Comparison of ENCODE assay signal across 10 cellular contexts in genomic region chr17:47279062-47279801, GRCh38. TPM values are rescaled to one million over a fixed set of nuclear protein-coding genes. Genes with fewer than 3 reads are reported as not detected.
A peak's percentile ranks its signal among the peaks of the same experiment; 100 is the strongest.
DNase-seq lines count a peak whose midpoint lies in the region; ATAC-seq, FAIRE-seq and TF ChIP-seq lines count a peak whose summit lies in the region.
"Had no signal": no experiment of that assay in that cellular context is flagged by ENCODE, and none has a peak within 500 bp of the region (broad histone marks: within the 10 kb centered on the region; RNA-seq: fewer than 3 reads in every experiment).

No MANE protein-coding gene starts in this region.

- H3K4me3 ChIP-seq in AG04449 (ENCODE audit: low read depth, low read length) (no peak overlapping the region), astrocyte of the cerebellum (ENCODE audit: low read depth, low read length) (no peak overlapping the region), kidney (ENCODE audit: low read length in 2 of 2) (no peak overlapping the region), stomach smooth muscle (ENCODE audit: low read length in 2 of 2) (peak overlapping the region in 1 of 2 donors; percentile 29)

- intact Hi-C loops in kidney (cut with DNase I), result no loop called here
- intact Hi-C loops in activated naive CD4-positive, alpha-beta T cell treated with anti-CD3 and anti-CD28 coated beads for 36 hours (cut with micrococcal nuclease), result no loop called here

- no peaks in the 10 kb centered on the region for H3K36me3 Mint-ChIP-seq in activated naive CD4-positive, alpha-beta T cell treated with anti-CD3 and anti-CD28 coated beads for 36 hours (ENCODE audit: low read depth)

- H3K4me1 Mint-ChIP-seq in activated naive CD4-positive, alpha-beta T cell treated with anti-CD3 and anti-CD28 coated beads for 36 hours (ENCODE audit: low read depth), result no peaks in the 10 kb centered on the region

- no peak overlapping the region for H3K4me3 Mint-ChIP-seq in activated naive CD4-positive, alpha-beta T cell treated with anti-CD3 and anti-CD28 coated beads for 36 hours
- H3K4me3 Mint-ChIP-seq: central memory CD8-positive, alpha-beta T cell had no signal

- peak overlapping the region in 1 of 2 donors; percentile 53 for H3K9ac ChIP-seq in kidney (ENCODE audit: low read length in 2 of 2)
- H3K9ac ChIP-seq in stomach smooth muscle (ENCODE audit: low read length in 2 of 2), result peak overlapping the region; percentile 50 to 72

- POLR2A ChIA-PET in AG04449 (lab: Yijun Ruan, JAX), result interaction anchor here (0.7 to 0.8 kb wide), 3 partner anchors 15 to 1887 kb away, joined by 3 to 4 read pairs (median 3); no protein-coding TSS in a partner anchor

- TF ChIP-seq CTCF in AG04449 (IDR thresholded peaks at IDR 0.05; ENCODE audit: insufficient read depth, low read length, missing control alignments), result peak; percentile 39
- peak; percentile 43 for TF ChIP-seq CTCF in astrocyte of the cerebellum (IDR thresholded peaks at IDR 0.05; ENCODE audit: low read depth, low read length, missing control alignments)
- TF ChIP-seq CTCF in kidney (IDR thresholded peaks at IDR 0.05; ENCODE audit: borderline replicate concordance, extremely low read depth, insufficient read depth), result no peak

- H3K27ac ChIP-seq in kidney (ENCODE audit: low read depth in 2 of 2, low read length in 2 of 2), result peak overlapping the region; percentile 87 to 93
- peak overlapping the region; percentile 98 for H3K27ac ChIP-seq in stomach smooth muscle (ENCODE audit: low read length)

- in situ Hi-C loops in astrocyte of the cerebellum (cut with HindIII; ENCODE audit: low sequenced_read_pairs), result no loop called here

- H3K27me3 Mint-ChIP-seq in activated naive CD4-positive, alpha-beta T cell treated with anti-CD3 and anti-CD28 coated beads for 36 hours (ENCODE audit: low read depth), result no peaks in the 10 kb centered on the region

- H3K9me3 Mint-ChIP-seq in activated naive CD4-positive, alpha-beta T cell treated with anti-CD3 and anti-CD28 coated beads for 36 hours, result no peaks in the 10 kb centered on the region
- H3K9me3 Mint-ChIP-seq: central memory CD8-positive, alpha-beta T cell had no signal

- DNase-seq in AG04449 (ENCODE audit: low read depth, low spot score) (peak; percentile 94), astrocyte of the cerebellum (ENCODE audit: low read depth) (peak; percentile 99), kidney (peak; percentile 87)
- no peak for DNase-seq in activated naive CD4-positive, alpha-beta T cell treated with anti-CD3 and anti-CD28 coated beads, Interleukin-2, amount 50 U/mL, for 16 hours
- no peak for DNase-seq in activated naive CD4-positive, alpha-beta T cell treated with anti-CD3 and anti-CD28 coated beads for 36 hours

- ATAC-seq in GM19452 (IDR thresholded peaks at IDR 0.05; ENCODE audit: unreplicated experiment) (peak; percentile 82), HG03571 (IDR thresholded peaks at IDR 0.05; ENCODE audit: unreplicated experiment) (peak; percentile 68)

- H3K27ac Mint-ChIP-seq in activated naive CD4-positive, alpha-beta T cell treated with anti-CD3 and anti-CD28 coated beads for 36 hours, result no peak overlapping the region

- CTCF ChIA-PET in AG04449 (lab: Yijun Ruan, JAX), result interaction anchor here (1.1 kb wide), 1 partner anchor 49 kb away, joined by 3 read pairs; no protein-coding TSS in a partner anchor
- CTCF ChIA-PET in activated naive CD4-positive, alpha-beta T cell treated with anti-CD3 and anti-CD28 coated beads for 36 hours (lab: Charles Lee), result interaction anchor here (0.8 kb wide), 1 partner anchor 36 kb away, joined by 3 read pairs; no protein-coding TSS in a partner anchor

- H3K36me3 ChIP-seq in kidney (ENCODE audit: control insufficient read depth in 1 of 2, insufficient read depth in 2 of 2, low read length in 2 of 2), result no peaks in the 10 kb centered on the region
- no peaks in the 10 kb centered on the region for H3K36me3 ChIP-seq in stomach smooth muscle (ENCODE audit: control insufficient read depth in 2 of 2, insufficient read depth in 2 of 2, low read length in 2 of 2)

- no peak for FAIRE-seq in kidney (lab: Jason Lieb, UNC)
- FAIRE-seq: G401.6 had no signal

- no peaks in the 10 kb centered on the region for H3K9me3 ChIP-seq in kidney (ENCODE audit: control insufficient read depth in 1 of 2, low read length in 2 of 2)
- no peaks in the 10 kb centered on the region for H3K9me3 ChIP-seq in stomach smooth muscle (ENCODE audit: control insufficient read depth in 2 of 2, low read length in 2 of 2)

- H3K4me1 ChIP-seq in kidney (ENCODE audit: control insufficient read depth in 1 of 2, insufficient read depth in 1 of 2, low read depth in 1 of 2, low read length in 2 of 2) (peaks cover 44 to 46% of the 10 kb centered on the region in 2 donors), stomach smooth muscle (ENCODE audit: control insufficient read depth, insufficient read depth, low read length) (peaks cover 59% of the 10 kb centered on the region)

- no peaks in the 10 kb centered on the region for H3K27me3 ChIP-seq in stomach smooth muscle (ENCODE audit: control insufficient read depth in 1 of 2, insufficient read depth in 2 of 2, low read length in 2 of 2)

RNA-seq across cellular contexts. Expression of gene ITGB3, which starts 25.6 kb away (rescaled TPM):
- total RNA-seq in kidney, result 88.8 TPM
- 7.1 TPM for polyA plus RNA-seq in kidney (ENCODE audit: insufficient read depth, low read depth, low replicate concordance)
- not detected for total RNA-seq in activated naive CD4-positive, alpha-beta T cell treated with anti-CD3 and anti-CD28 coated beads for 36 hours

RNA-seq across cellular contexts. Expression of gene EFCAB13, which starts 44.5 kb away (rescaled TPM):
- total RNA-seq in kidney, result 18.8 TPM
- 2.2 TPM for polyA plus RNA-seq in kidney (ENCODE audit: insufficient read depth, low read depth, low replicate concordance)
- 1 to 10 TPM; 7.0 to 7.1 TPM for total RNA-seq in activated naive CD4-positive, alpha-beta T cell treated with anti-CD3 and anti-CD28 coated beads for 36 hours

Comparison
In these comparisons a context has a peak if more than half of its experiments do, and no peak if none do; other contexts are left out.
1. DNase-seq: peak in AG04449 (single experiment), astrocyte of the cerebellum (single experiment) and kidney (single experiment); none in activated naive CD4-positive, alpha-beta T cell treated with anti-CD3 and anti-CD28 coated beads, Interleukin-2, amount 50 U/mL, for 16 hours (single experiment) and activated naive CD4-positive, alpha-beta T cell treated with anti-CD3 and anti-CD28 coated beads for 36 hours (single experiment).
2. RNA of gene ITGB3, which starts 25.6 kb away (total RNA-seq): 88.8 TPM in kidney (single experiment); not detected in activated naive CD4-positive, alpha-beta T cell treated with anti-CD3 and anti-CD28 coated beads for 36 hours; every median in the first group is over 10 times any median in the second.